In genomic region chr11:65377777-65378176, GRCh38 we compare ENCODE assay signal across 18 cellular contexts. TPM values are rescaled to one million over a fixed set of nuclear protein-coding genes. Genes with fewer than 3 reads are reported as not detected.
DNase-seq lines count a peak whose midpoint lies in the region; ATAC-seq, FAIRE-seq and TF ChIP-seq lines count a peak whose summit lies in the region.
"Had no signal": no experiment of that assay in that cellular context is flagged by ENCODE, and none has a peak within 500 bp of the region (broad histone marks: within the 10 kb centered on the region; RNA-seq: fewer than 3 reads in every experiment).

No MANE protein-coding gene starts in this region.

- H3K27ac Mint-ChIP-seq in activated CD4-positive, alpha-beta T cell treated with anti-CD3 and anti-CD28 coated beads, Interleukin-2, amount 10 ng/mL, durations not matched to agents 24 days and 14 days, result peak overlapping the region; percentile 28
- no peak overlapping the region for H3K27ac Mint-ChIP-seq in activated CD4-positive, alpha-beta T cell treated with anti-CD3 and anti-CD28 coated beads, Interleukin-2, amount 10 ng/mL, durations not matched to agents 7 days and 5 days
- peak overlapping the region; percentile 95 for H3K27ac Mint-ChIP-seq in stimulated activated naive B cell treated with anti-CD40 and anti-IgM and Interleukin-4, amounts not matched to agents 10 μg/mL and 1 μg/mL and 100 μg/mL, for 72 hours

- TF ChIP-seq CTCF in VCaP (conservative IDR thresholded peaks at IDR 0.05), result no peak
- TF ChIP-seq CTCF in HepG2 (CRISPR knock-in tag; IDR thresholded peaks at IDR 0.05), result no peak

- H3K27me3 Mint-ChIP-seq in activated CD4-positive, alpha-beta T cell treated with anti-CD3 and anti-CD28 coated beads, Interleukin-2, amount 10 ng/mL, durations not matched to agents 24 days and 14 days, result no peaks in the 10 kb centered on the region
- H3K27me3 Mint-ChIP-seq in activated CD4-positive, alpha-beta T cell treated with anti-CD3 and anti-CD28 coated beads, Interleukin-2, amount 10 ng/mL, durations not matched to agents 7 days and 5 days, result no peaks in the 10 kb centered on the region
- no peaks in the 10 kb centered on the region for H3K27me3 Mint-ChIP-seq in stimulated activated naive B cell treated with anti-CD40 and anti-IgM and Interleukin-4, amounts not matched to agents 10 μg/mL and 1 μg/mL and 100 μg/mL, for 72 hours

- no peak overlapping the region for H2AFZ ChIP-seq in HepG2 (ENCODE audit: low read length)
- H2AFZ ChIP-seq: parathyroid adenoma, PC-9 had no signal

- no peak for TF ChIP-seq POLR2A in HepG2 (IDR thresholded peaks at IDR 0.05; ENCODE audit: insufficient read depth in 1 of 2, low read depth in 2 of 2, low read length in 2 of 2)

- H3K9me3 Mint-ChIP-seq in activated CD4-positive, alpha-beta T cell treated with anti-CD3 and anti-CD28 coated beads, Interleukin-2, amount 10 ng/mL, durations not matched to agents 24 days and 14 days, result no peaks in the 10 kb centered on the region
- no peaks in the 10 kb centered on the region for H3K9me3 Mint-ChIP-seq in activated CD4-positive, alpha-beta T cell treated with anti-CD3 and anti-CD28 coated beads, Interleukin-2, amount 10 ng/mL, durations not matched to agents 7 days and 5 days
- no peaks in the 10 kb centered on the region for H3K9me3 Mint-ChIP-seq in stimulated activated naive B cell treated with anti-CD40 and anti-IgM and Interleukin-4, amounts not matched to agents 10 μg/mL and 1 μg/mL and 100 μg/mL, for 72 hours

- peaks cover 0 to 2% of the 10 kb centered on the region in 2 experiments; a peak in 3 of 5 replicates for H3K27me3 ChIP-seq in HepG2 (ENCODE audit: control insufficient read depth in 1 of 2, insufficient read depth in 2 of 2, low read length in 2 of 2)
- H3K27me3 ChIP-seq: MG63 had no signal

- no peak overlapping the region for H3K4me3 ChIP-seq in HepG2 (replicated peaks in 1 of 3; ENCODE audit: insufficient read depth in 1 of 3, low read depth in 2 of 3, low read length in 3 of 3)
- H3K4me3 ChIP-seq: MG63, PC-9 had no signal

- H3K4me1 ChIP-seq in HepG2 (ENCODE audit: insufficient read depth, low read length), result peaks cover 80% of the 10 kb centered on the region

- intact Hi-C loops in activated CD4-positive, alpha-beta T cell treated with anti-CD3 and anti-CD28 coated beads, Interleukin-2, amount 10 ng/mL, durations not matched to agents 24 days and 14 days (cut with micrococcal nuclease), result no loop called here
- intact Hi-C loops in HepG2 (cut with micrococcal nuclease; ENCODE audit: unreplicated experiment), result no loop called here

- peaks cover 11% of the 10 kb centered on the region for H3K4me1 Mint-ChIP-seq in activated CD4-positive, alpha-beta T cell treated with anti-CD3 and anti-CD28 coated beads, Interleukin-2, amount 10 ng/mL, durations not matched to agents 24 days and 14 days
- peaks cover 19% of the 10 kb centered on the region for H3K4me1 Mint-ChIP-seq in activated CD4-positive, alpha-beta T cell treated with anti-CD3 and anti-CD28 coated beads, Interleukin-2, amount 10 ng/mL, durations not matched to agents 7 days and 5 days
- peaks cover 27 to 64% of the 10 kb centered on the region in 2 donors for H3K4me1 Mint-ChIP-seq in stimulated activated naive B cell treated with anti-CD40 and anti-IgM and Interleukin-4, amounts not matched to agents 10 μg/mL and 1 μg/mL and 100 μg/mL, for 72 hours

- 76% methylated on average over 8 of the region's 8 CpGs for WGBS in HepG2 (ENCODE audit: low lambda C conversion rate)

- H3K36me3 Mint-ChIP-seq in activated CD4-positive, alpha-beta T cell treated with anti-CD3 and anti-CD28 coated beads, Interleukin-2, amount 10 ng/mL, durations not matched to agents 24 days and 14 days (ENCODE audit: low read depth), result peaks cover 2% of the 10 kb centered on the region
- no peaks in the 10 kb centered on the region for H3K36me3 Mint-ChIP-seq in activated CD4-positive, alpha-beta T cell treated with anti-CD3 and anti-CD28 coated beads, Interleukin-2, amount 10 ng/mL, durations not matched to agents 7 days and 5 days (ENCODE audit: low read depth)
- H3K36me3 Mint-ChIP-seq in stimulated activated naive B cell treated with anti-CD40 and anti-IgM and Interleukin-4, amounts not matched to agents 10 μg/mL and 1 μg/mL and 100 μg/mL, for 72 hours, result peaks cover 1 to 8% of the 10 kb centered on the region in 2 donors

- no peak for TF ChIP-seq RAD21 in HepG2 (CRISPR knock-in tag; IDR thresholded peaks at IDR 0.05)

- CTCF ChIA-PET in activated CD4-positive, alpha-beta T cell treated with anti-CD3 and anti-CD28 coated beads, Interleukin-2, amount 10 ng/mL, durations not matched to agents 7 days and 5 days (lab: Charles Lee), result interaction anchor here (0.9 to 4.1 kb wide), 5 partner anchors 9 to 132 kb away, joined by 3 to 15 read pairs (median 7); partner anchors contain the start of gene FRMD8
- CTCF ChIA-PET in HepG2 (lab: Yijun Ruan, JAX; ENCODE audit: low intra/inter-chr PET ratio, low total read pairs), result no interaction called here

- H3K9ac ChIP-seq in HepG2 (ENCODE audit: insufficient read depth, low read depth, low read length), result no peak overlapping the region
- H3K9ac ChIP-seq: parathyroid adenoma had no signal

- no peaks in the 10 kb centered on the region for H3K79me2 ChIP-seq in HepG2 (ENCODE audit: insufficient read depth, low read length)

- FAIRE-seq in HepG2 (lab: Jason Lieb, UNC), result no peak
- FAIRE-seq: A204.1, islet of Langerhans, small intestine had no signal

- no peaks in the 10 kb centered on the region for H3K9me3 ChIP-seq in HepG2 (ENCODE audit: low read length)
- H3K9me3 ChIP-seq: MG63 had no signal

- TF ChIP-seq EP300 in HepG2 (IDR thresholded peaks at IDR 0.05; ENCODE audit: low read depth in 2 of 2, low read length in 2 of 2) (no peak), HepG2 (CRISPR knock-in tag; IDR thresholded peaks at IDR 0.05; ENCODE audit: borderline replicate concordance) (no peak)

- H3K27ac ChIP-seq in VCaP (peak overlapping the region; percentile 100; the same call in 1 of the 2 replicates), HepG2 (ENCODE audit: extremely low read length, insufficient read depth, low read length) (no peak overlapping the region)
- H3K27ac ChIP-seq: epithelial cell of prostate, parathyroid adenoma, PC-9 had no signal

- H4K20me1 ChIP-seq in HepG2 (ENCODE audit: insufficient read depth, low read length), result no peaks in the 10 kb centered on the region

- H3K4me2 ChIP-seq in HepG2 (ENCODE audit: low read depth, low read length), result peak overlapping the region; percentile 64; the same call in 1 of the 2 replicates
- H3K4me2 ChIP-seq: PC-9 had no signal

- POLR2A ChIA-PET in activated CD4-positive, alpha-beta T cell treated with anti-CD3 and anti-CD28 coated beads, Interleukin-2, amount 10 ng/mL, durations not matched to agents 7 days and 5 days (lab: Charles Lee), result no interaction called here
- POLR2A ChIA-PET in HepG2 (lab: Yijun Ruan, JAX), result interaction anchor here (1.1 to 16.8 kb wide), 2 partner anchors 13 to 43 kb away, joined by 3 to 433 read pairs; partner anchors contain the start of gene NEAT1

- no peak overlapping the region for H3K4me3 Mint-ChIP-seq in activated CD4-positive, alpha-beta T cell treated with anti-CD3 and anti-CD28 coated beads, Interleukin-2, amount 10 ng/mL, durations not matched to agents 24 days and 14 days
- H3K4me3 Mint-ChIP-seq in activated CD4-positive, alpha-beta T cell treated with anti-CD3 and anti-CD28 coated beads, Interleukin-2, amount 10 ng/mL, durations not matched to agents 7 days and 5 days, result no peak overlapping the region
- H3K4me3 Mint-ChIP-seq in stimulated activated naive B cell treated with anti-CD40 and anti-IgM and Interleukin-4, amounts not matched to agents 10 μg/mL and 1 μg/mL and 100 μg/mL, for 72 hours, result peak overlapping the region; percentile 60 to 65

- DNase-seq in activated CD4-positive, alpha-beta T cell treated with anti-CD3 and anti-CD28 coated beads, Interleukin-2, amount 10 ng/mL, durations not matched to agents 24 days and 14 days, result no peak
- no peak for DNase-seq in activated CD4-positive, alpha-beta T cell treated with anti-CD3 and anti-CD28 coated beads, Interleukin-2, amount 10 ng/mL, durations not matched to agents 7 days and 5 days
- DNase-seq in HepG2 (ENCODE audit: low spot score), result no peak
- no peak for DNase-seq in stimulated activated naive B cell treated with anti-CD40 and anti-IgM and Interleukin-4, amounts not matched to agents 10 μg/mL and 1 μg/mL and 100 μg/mL, for 72 hours
- DNase-seq in RKO (ENCODE audit: low spot score), result no peak
- no peak for DNase-seq in D341Med (ENCODE audit: low spot score)
- no peak for DNase-seq in occipital lobe (lab: John Stamatoyannopoulos, UW)
- DNase-seq: MG63, NCI-H2029 treated with DMSO at 0.1 percent for 48 hours, NCI-H524, PC-9 had no signal

- H3K36me3 ChIP-seq in HepG2 (replicated peaks in 1 of 2; ENCODE audit: control insufficient read depth in 1 of 2, insufficient read depth in 2 of 2, low read length in 2 of 2), result no peaks in the 10 kb centered on the region
- H3K36me3 ChIP-seq: MG63 had no signal

- ATAC-seq in HepG2, result no peak
- no peak for ATAC-seq in stimulated activated naive B cell treated with anti-CD40 and anti-IgM and Interleukin-4, amounts not matched to agents 10 μg/mL and 1 μg/mL and 100 μg/mL, for 72 hours (replicated peaks)

- in situ Hi-C loops in HepG2 (cut with HindIII; ENCODE audit: extremely low pct_ligation_motif_present, low pct_unique_long_range_greater_than_20kb), result no loop called here

- no TSS peak for BruUV-seq in HepG2 (replicated peaks; lab: Mats Ljungman, UMichigan)

RNA-seq across cellular contexts. Expression of gene SLC25A45, which starts 4.7 kb away (rescaled TPM):
- 15.5 and 16.8 TPM in 2 replicates for total RNA-seq in activated CD4-positive, alpha-beta T cell treated with anti-CD3 and anti-CD28 coated beads, Interleukin-2, amount 10 ng/mL, durations not matched to agents 24 days and 14 days
- 10 to 100 TPM; 40.9 TPM for total RNA-seq in activated CD4-positive, alpha-beta T cell treated with anti-CD3 and anti-CD28 coated beads, Interleukin-2, amount 10 ng/mL, durations not matched to agents 7 days and 5 days
- total RNA-seq in HepG2 (2016; rRNA removed; fragmentation: Illumina TruSeq; extraction: Trizol) (2.1 and 3.4 TPM in 2 replicates), occipital lobe (0.31 TPM)
- 0.79 and 1.0 TPM in 2 replicates for total RNA-seq in HepG2 (2016; cell fraction: cytosol; rRNA removed; fragmentation: Illumina TruSeq; extraction: Trizol; ENCODE audit: low read depth)
- total RNA-seq in HepG2 (2016; cell fraction: insoluble cytoplasmic fraction; rRNA removed; fragmentation: Illumina TruSeq; extraction: Trizol), result 1.9 TPM in 2 replicates
- 1.5 and 2.2 TPM in 2 replicates for total RNA-seq in HepG2 (2016; cell fraction: membrane; rRNA removed; fragmentation: Illumina TruSeq; extraction: Trizol)
- total RNA-seq in HepG2 (2016; cell fraction: nucleus; rRNA removed; fragmentation: Illumina TruSeq; extraction: Trizol), result 1.3 and 3.5 TPM in 2 replicates
- 1.2 and 1.9 TPM in 2 replicates for polyA plus RNA-seq in HepG2 (2011; rRNA removed)
- 0.95 and 0.99 TPM in 2 replicates for polyA plus RNA-seq in HepG2 (2011; cell fraction: cytosol; rRNA removed)
- 5.9 and 6.0 TPM in 2 replicates for polyA plus RNA-seq in HepG2 (2011; cell fraction: nucleus; rRNA removed)
- polyA plus RNA-seq in HepG2 (2012), result 2.0 and 4.1 TPM in 2 replicates
- 0.45 and 0.70 TPM in 2 replicates for polyA plus RNA-seq in HepG2 (2016; cell fraction: cytosol; fragmentation: Illumina TruSeq; extraction: Trizol; ENCODE audit: low read depth)
- polyA plus RNA-seq in HepG2 (2016; cell fraction: insoluble cytoplasmic fraction; fragmentation: Illumina TruSeq; extraction: Trizol; ENCODE audit: low read depth), result 1.3 and 1.6 TPM in 2 replicates
- 1.4 and 1.5 TPM in 2 replicates for polyA plus RNA-seq in HepG2 (2016; cell fraction: membrane; fragmentation: Illumina TruSeq; extraction: Trizol; ENCODE audit: low read depth)
- polyA plus RNA-seq in HepG2 (2016; cell fraction: nucleus; fragmentation: Illumina TruSeq; extraction: Trizol; ENCODE audit: insufficient read depth, low read depth), result 5.6 and 8.8 TPM in 2 replicates
- 1.9 and 7.2 TPM in 2 replicates for polyA minus RNA-seq in HepG2 (2011; rRNA and poly(A)+ RNA removed; ENCODE audit: low replicate concordance)
- 1.4 and 2.5 TPM in 2 replicates for polyA minus RNA-seq in HepG2 (2011; cell fraction: cytosol; rRNA and poly(A)+ RNA removed)
- 1.4 and 2.4 TPM in 2 replicates for polyA minus RNA-seq in HepG2 (2011; cell fraction: nucleus; rRNA and poly(A)+ RNA removed)

RNA-seq across cellular contexts. Expression of gene FRMD8, which starts 8.7 kb away (rescaled TPM):
- total RNA-seq in activated CD4-positive, alpha-beta T cell treated with anti-CD3 and anti-CD28 coated beads, Interleukin-2, amount 10 ng/mL, durations not matched to agents 24 days and 14 days, result 46.7 and 46.8 TPM in 2 replicates
- total RNA-seq in activated CD4-positive, alpha-beta T cell treated with anti-CD3 and anti-CD28 coated beads, Interleukin-2, amount 10 ng/mL, durations not matched to agents 7 days and 5 days, result 10 to 100 TPM; 49.5 to 52.1 TPM
- total RNA-seq in HepG2 (2016; rRNA removed; fragmentation: Illumina TruSeq; extraction: Trizol) (18.0 and 20.6 TPM in 2 replicates), occipital lobe (9.2 TPM)
- total RNA-seq in HepG2 (2016; cell fraction: cytosol; rRNA removed; fragmentation: Illumina TruSeq; extraction: Trizol; ENCODE audit: low read depth), result 2.2 and 2.9 TPM in 2 replicates
- 17.5 and 22.6 TPM in 2 replicates for total RNA-seq in HepG2 (2016; cell fraction: insoluble cytoplasmic fraction; rRNA removed; fragmentation: Illumina TruSeq; extraction: Trizol)
- total RNA-seq in HepG2 (2016; cell fraction: membrane; rRNA removed; fragmentation: Illumina TruSeq; extraction: Trizol), result 5.3 and 6.3 TPM in 2 replicates
- total RNA-seq in HepG2 (2016; cell fraction: nucleus; rRNA removed; fragmentation: Illumina TruSeq; extraction: Trizol), result 12.4 and 14.6 TPM in 2 replicates
- polyA plus RNA-seq in HepG2 (2011; rRNA removed), result 5.8 and 9.4 TPM in 2 replicates
- polyA plus RNA-seq in HepG2 (2011; cell fraction: cytosol; rRNA removed), result 5.9 and 6.7 TPM in 2 replicates
- polyA plus RNA-seq in HepG2 (2011; cell fraction: nucleus; rRNA removed), result 26.7 and 32.6 TPM in 2 replicates
- polyA plus RNA-seq in HepG2 (2012), result 3.5 and 5.2 TPM in 2 replicates
- polyA plus RNA-seq in HepG2 (2016; cell fraction: cytosol; fragmentation: Illumina TruSeq; extraction: Trizol; ENCODE audit: low read depth), result 2.5 and 2.6 TPM in 2 replicates
- 13.5 and 17.1 TPM in 2 replicates for polyA plus RNA-seq in HepG2 (2016; cell fraction: insoluble cytoplasmic fraction; fragmentation: Illumina TruSeq; extraction: Trizol; ENCODE audit: low read depth)
- polyA plus RNA-seq in HepG2 (2016; cell fraction: membrane; fragmentation: Illumina TruSeq; extraction: Trizol; ENCODE audit: low read depth), result 2.8 and 3.8 TPM in 2 replicates
- 21.4 and 24.7 TPM in 2 replicates for polyA plus RNA-seq in HepG2 (2016; cell fraction: nucleus; fragmentation: Illumina TruSeq; extraction: Trizol; ENCODE audit: insufficient read depth, low read depth)
- polyA minus RNA-seq in HepG2 (2011; rRNA and poly(A)+ RNA removed; ENCODE audit: low replicate concordance), result 22.3 and 24.3 TPM in 2 replicates
- 5.4 and 6.2 TPM in 2 replicates for polyA minus RNA-seq in HepG2 (2011; cell fraction: cytosol; rRNA and poly(A)+ RNA removed)
- 6.2 and 11.8 TPM in 2 replicates for polyA minus RNA-seq in HepG2 (2011; cell fraction: nucleus; rRNA and poly(A)+ RNA removed)

RNA-seq across cellular contexts. Expression of gene TIGD3, which starts 23.2 kb away (rescaled TPM):
- 1.2 and 1.6 TPM in 2 replicates for total RNA-seq in activated CD4-positive, alpha-beta T cell treated with anti-CD3 and anti-CD28 coated beads, Interleukin-2, amount 10 ng/mL, durations not matched to agents 24 days and 14 days
- under 1 TPM; 0.42 to 0.79 TPM for total RNA-seq in activated CD4-positive, alpha-beta T cell treated with anti-CD3 and anti-CD28 coated beads, Interleukin-2, amount 10 ng/mL, durations not matched to agents 7 days and 5 days
- total RNA-seq in HepG2 (2016; rRNA removed; fragmentation: Illumina TruSeq; extraction: Trizol) (4.0 and 4.9 TPM in 2 replicates), occipital lobe (4.5 TPM)
- total RNA-seq in HepG2 (2016; cell fraction: cytosol; rRNA removed; fragmentation: Illumina TruSeq; extraction: Trizol; ENCODE audit: low read depth), result 1.8 TPM in 2 replicates
- total RNA-seq in HepG2 (2016; cell fraction: insoluble cytoplasmic fraction; rRNA removed; fragmentation: Illumina TruSeq; extraction: Trizol), result 2.9 and 5.0 TPM in 2 replicates
- 4.8 and 6.2 TPM in 2 replicates for total RNA-seq in HepG2 (2016; cell fraction: membrane; rRNA removed; fragmentation: Illumina TruSeq; extraction: Trizol)
- 3.5 and 3.9 TPM in 2 replicates for total RNA-seq in HepG2 (2016; cell fraction: nucleus; rRNA removed; fragmentation: Illumina TruSeq; extraction: Trizol)
- polyA plus RNA-seq in HepG2 (2011; rRNA removed), result 0.49 and 1.0 TPM in 2 replicates
- polyA plus RNA-seq in HepG2 (2011; cell fraction: cytosol; rRNA removed), result 0.56 and 0.79 TPM in 2 replicates
- 1.9 and 2.2 TPM in 2 replicates for polyA plus RNA-seq in HepG2 (2011; cell fraction: nucleus; rRNA removed)
- polyA plus RNA-seq in HepG2 (2012), result 0.59 and 0.70 TPM in 2 replicates
- 1.0 and 1.4 TPM in 2 replicates for polyA plus RNA-seq in HepG2 (2016; cell fraction: cytosol; fragmentation: Illumina TruSeq; extraction: Trizol; ENCODE audit: low read depth)
- 2.7 and 3.5 TPM in 2 replicates for polyA plus RNA-seq in HepG2 (2016; cell fraction: insoluble cytoplasmic fraction; fragmentation: Illumina TruSeq; extraction: Trizol; ENCODE audit: low read depth)
- 2.7 and 3.4 TPM in 2 replicates for polyA plus RNA-seq in HepG2 (2016; cell fraction: membrane; fragmentation: Illumina TruSeq; extraction: Trizol; ENCODE audit: low read depth)
- 6.7 TPM in 2 replicates for polyA plus RNA-seq in HepG2 (2016; cell fraction: nucleus; fragmentation: Illumina TruSeq; extraction: Trizol; ENCODE audit: insufficient read depth, low read depth)
- polyA minus RNA-seq in HepG2 (2011; rRNA and poly(A)+ RNA removed; ENCODE audit: low replicate concordance), result 1.2 and 1.3 TPM in 2 replicates
- 0.59 and 0.79 TPM in 2 replicates for polyA minus RNA-seq in HepG2 (2011; cell fraction: cytosol; rRNA and poly(A)+ RNA removed)
- 1.1 and 1.5 TPM in 2 replicates for polyA minus RNA-seq in HepG2 (2011; cell fraction: nucleus; rRNA and poly(A)+ RNA removed)
- total RNA-seq: mesenteric fat pad had no signal

RNA-seq across cellular contexts. Expression of gene DPF2, which starts 44.1 kb away (rescaled TPM):
- 76.6 and 81.0 TPM in 2 replicates for total RNA-seq in activated CD4-positive, alpha-beta T cell treated with anti-CD3 and anti-CD28 coated beads, Interleukin-2, amount 10 ng/mL, durations not matched to agents 24 days and 14 days
- total RNA-seq in activated CD4-positive, alpha-beta T cell treated with anti-CD3 and anti-CD28 coated beads, Interleukin-2, amount 10 ng/mL, durations not matched to agents 7 days and 5 days, result 10 to 100 TPM; 61.1 to 75.6 TPM
- 30.4 and 31.0 TPM in 2 replicates for total RNA-seq in HepG2 (2016; rRNA removed; fragmentation: Illumina TruSeq; extraction: Trizol)
- 6.9 and 8.6 TPM in 2 replicates for total RNA-seq in HepG2 (2016; cell fraction: cytosol; rRNA removed; fragmentation: Illumina TruSeq; extraction: Trizol; ENCODE audit: low read depth)
- total RNA-seq in HepG2 (2016; cell fraction: insoluble cytoplasmic fraction; rRNA removed; fragmentation: Illumina TruSeq; extraction: Trizol), result 30.2 and 32.5 TPM in 2 replicates
- 14.1 and 16.7 TPM in 2 replicates for total RNA-seq in HepG2 (2016; cell fraction: membrane; rRNA removed; fragmentation: Illumina TruSeq; extraction: Trizol)
- total RNA-seq in HepG2 (2016; cell fraction: nucleus; rRNA removed; fragmentation: Illumina TruSeq; extraction: Trizol), result 22.1 and 26.8 TPM in 2 replicates
- polyA plus RNA-seq in HepG2 (2011; rRNA removed), result 20.4 and 21.0 TPM in 2 replicates
- polyA plus RNA-seq in HepG2 (2011; cell fraction: cytosol; rRNA removed), result 18.8 and 20.8 TPM in 2 replicates
- 70.3 and 70.7 TPM in 2 replicates for polyA plus RNA-seq in HepG2 (2011; cell fraction: nucleus; rRNA removed)
- 24.2 and 26.4 TPM in 2 replicates for polyA plus RNA-seq in HepG2 (2012)
- polyA plus RNA-seq in HepG2 (2016; cell fraction: cytosol; fragmentation: Illumina TruSeq; extraction: Trizol; ENCODE audit: low read depth), result 3.8 and 3.9 TPM in 2 replicates
- 40.7 and 49.0 TPM in 2 replicates for polyA plus RNA-seq in HepG2 (2016; cell fraction: insoluble cytoplasmic fraction; fragmentation: Illumina TruSeq; extraction: Trizol; ENCODE audit: low read depth)
- polyA plus RNA-seq in HepG2 (2016; cell fraction: membrane; fragmentation: Illumina TruSeq; extraction: Trizol; ENCODE audit: low read depth), result 9.5 and 10.0 TPM in 2 replicates
- 56.7 and 57.4 TPM in 2 replicates for polyA plus RNA-seq in HepG2 (2016; cell fraction: nucleus; fragmentation: Illumina TruSeq; extraction: Trizol; ENCODE audit: insufficient read depth, low read depth)
- 48.9 and 49.9 TPM in 2 replicates for polyA minus RNA-seq in HepG2 (2011; rRNA and poly(A)+ RNA removed; ENCODE audit: low replicate concordance)
- polyA minus RNA-seq in HepG2 (2011; cell fraction: cytosol; rRNA and poly(A)+ RNA removed), result 18.2 and 18.4 TPM in 2 replicates
- polyA minus RNA-seq in HepG2 (2011; cell fraction: nucleus; rRNA and poly(A)+ RNA removed), result 31.2 and 43.3 TPM in 2 replicates
- 21.7 TPM for total RNA-seq in occipital lobe

RNA-seq across cellular contexts. Expression of gene NEAT1, which starts 44.8 kb away (rescaled TPM):
- 410 and 411 TPM in 2 replicates for total RNA-seq in activated CD4-positive, alpha-beta T cell treated with anti-CD3 and anti-CD28 coated beads, Interleukin-2, amount 10 ng/mL, durations not matched to agents 24 days and 14 days
- total RNA-seq in activated CD4-positive, alpha-beta T cell treated with anti-CD3 and anti-CD28 coated beads, Interleukin-2, amount 10 ng/mL, durations not matched to agents 7 days and 5 days, result 100 to 1,000 TPM; 463 to 610 TPM
- total RNA-seq in HepG2 (2016; rRNA removed; fragmentation: Illumina TruSeq; extraction: Trizol) (10.5 and 20.5 TPM in 2 replicates), occipital lobe (3.6 TPM)
- 2.2 and 2.6 TPM in 2 replicates for total RNA-seq in HepG2 (2016; cell fraction: cytosol; rRNA removed; fragmentation: Illumina TruSeq; extraction: Trizol; ENCODE audit: low read depth)
- 8.4 and 21.3 TPM in 2 replicates for total RNA-seq in HepG2 (2016; cell fraction: insoluble cytoplasmic fraction; rRNA removed; fragmentation: Illumina TruSeq; extraction: Trizol)
- 7.8 and 8.3 TPM in 2 replicates for total RNA-seq in HepG2 (2016; cell fraction: membrane; rRNA removed; fragmentation: Illumina TruSeq; extraction: Trizol)
- 196 and 220 TPM in 2 replicates for total RNA-seq in HepG2 (2016; cell fraction: nucleus; rRNA removed; fragmentation: Illumina TruSeq; extraction: Trizol)
- polyA plus RNA-seq in HepG2 (2011; rRNA removed), result 41.2 and 41.3 TPM in 2 replicates
- polyA plus RNA-seq in HepG2 (2011; cell fraction: cytosol; rRNA removed), result 13.0 and 13.4 TPM in 2 replicates
- 222 and 327 TPM in 2 replicates for polyA plus RNA-seq in HepG2 (2011; cell fraction: nucleus; rRNA removed)
- 288 and 371 TPM in 2 replicates for polyA plus RNA-seq in HepG2 (2012)
- polyA plus RNA-seq in HepG2 (2016; cell fraction: cytosol; fragmentation: Illumina TruSeq; extraction: Trizol; ENCODE audit: low read depth), result 3.6 and 4.3 TPM in 2 replicates
- polyA plus RNA-seq in HepG2 (2016; cell fraction: insoluble cytoplasmic fraction; fragmentation: Illumina TruSeq; extraction: Trizol; ENCODE audit: low read depth), result 54.0 and 61.1 TPM in 2 replicates
- 47.1 and 54.4 TPM in 2 replicates for polyA plus RNA-seq in HepG2 (2016; cell fraction: membrane; fragmentation: Illumina TruSeq; extraction: Trizol; ENCODE audit: low read depth)
- 577 and 628 TPM in 2 replicates for polyA plus RNA-seq in HepG2 (2016; cell fraction: nucleus; fragmentation: Illumina TruSeq; extraction: Trizol; ENCODE audit: insufficient read depth, low read depth)
- polyA minus RNA-seq in HepG2 (2011; rRNA and poly(A)+ RNA removed; ENCODE audit: low replicate concordance), result 64.6 and 225 TPM in 2 replicates
- 17.3 and 20.2 TPM in 2 replicates for polyA minus RNA-seq in HepG2 (2011; cell fraction: cytosol; rRNA and poly(A)+ RNA removed)
- 1,479 and 1,737 TPM in 2 replicates for polyA minus RNA-seq in HepG2 (2011; cell fraction: nucleus; rRNA and poly(A)+ RNA removed)

Comparison
In these comparisons a context has a peak if more than half of its experiments do, and no peak if none do; other contexts are left out.
1. H3K4me3 Mint-ChIP-seq: peak in stimulated activated naive B cell treated with anti-CD40 and anti-IgM and Interleukin-4, amounts not matched to agents 10 μg/mL and 1 μg/mL and 100 μg/mL, for 72 hours (2 of 2); none in activated CD4-positive, alpha-beta T cell treated with anti-CD3 and anti-CD28 coated beads, Interleukin-2, amount 10 ng/mL, durations not matched to agents 24 days and 14 days (single experiment) and activated CD4-positive, alpha-beta T cell treated with anti-CD3 and anti-CD28 coated beads, Interleukin-2, amount 10 ng/mL, durations not matched to agents 7 days and 5 days (single experiment).